ENCODE assay signal across 17 cellular contexts in genomic region chr15:42092666-42093445, GRCh38. TPM values are rescaled to one million over a fixed set of nuclear protein-coding genes. Genes with fewer than 3 reads are reported as not detected.
A peak's percentile ranks its signal among the peaks of the same experiment; 100 is the strongest.
DNase-seq lines count a peak whose midpoint lies in the region; ATAC-seq and TF ChIP-seq lines count a peak whose summit lies in the region.
"Had no signal": no experiment of that assay in that cellular context is flagged by ENCODE, and none has a peak within 500 bp of the region (broad histone marks: within the 10 kb centered on the region; RNA-seq: fewer than 3 reads in every experiment).

No MANE protein-coding gene starts in this region.

- no peaks in the 10 kb centered on the region for H3K9me2 ChIP-seq in SK-N-SH

- H3K27ac Mint-ChIP-seq in endodermal cell: peak overlapping the region; percentile 79
- H3K27ac Mint-ChIP-seq: activated naive CD4-positive, alpha-beta T cell treated with anti-CD3 and anti-CD28 coated beads, Interleukin-2, amount 10 ng/mL, durations not matched to agents 7 days and 5 days had no signal

- 90% methylated on average over 5 of the region's 18 CpGs for WGBS in SK-N-SH (ENCODE audit: low lambda C conversion rate)
- WGBS in endodermal cell (ENCODE audit: insufficient coverage in 1 of 2, insufficient read length in 1 of 2), 2 experiments: 81 to 87% methylated on average over 13 to 18 of the region's 18 CpGs
- 47 to 81% methylated on average over 3 to 11 of the region's 18 CpGs for WGBS in thyroid gland, 2 donors

- POLR2A ChIA-PET in SK-N-SH (lab: Yijun Ruan, JAX): no interaction called here

- no peak overlapping the region for H3K4me3 Mint-ChIP-seq in endodermal cell
- H3K4me3 Mint-ChIP-seq: activated naive CD4-positive, alpha-beta T cell treated with anti-CD3 and anti-CD28 coated beads, Interleukin-2, amount 10 ng/mL, durations not matched to agents 7 days and 5 days had no signal

- H2AFZ ChIP-seq in SK-N-SH (ENCODE audit: low read depth): no peak overlapping the region

- H3K79me2 ChIP-seq in SK-N-SH (ENCODE audit: insufficient read depth): no peaks in the 10 kb centered on the region

- no peaks in the 10 kb centered on the region; the same call in 1 of the 2 replicates for H3K27me3 ChIP-seq in SK-N-SH (ENCODE audit: insufficient read depth)
- no peaks in the 10 kb centered on the region for H3K27me3 ChIP-seq in endodermal cell (ENCODE audit: control insufficient read depth, insufficient read depth, low read length, poor library complexity, severe bottlenecking)
- H3K27me3 ChIP-seq in thyroid gland: no peaks in the 10 kb centered on the region

- peak; percentile 36 for ATAC-seq in SK-N-SH treated with all-trans-retinoic acid at 6 μM for 48 hours
- ATAC-seq in left lobe of liver: peak; percentile 65

- H3K36me3 ChIP-seq in SK-N-SH (replicated peaks in 1 of 2; ENCODE audit: control insufficient read depth in 1 of 2, insufficient read depth in 2 of 2, low read length in 1 of 2) (no peaks in the 10 kb centered on the region), endodermal cell (ENCODE audit: control insufficient read depth, insufficient read depth, low read length) (no peaks in the 10 kb centered on the region), thyroid gland (no peaks in the 10 kb centered on the region)

- no peaks in the 10 kb centered on the region for H3K9me3 Mint-ChIP-seq in endodermal cell
- H3K9me3 Mint-ChIP-seq: activated naive CD4-positive, alpha-beta T cell treated with anti-CD3 and anti-CD28 coated beads, Interleukin-2, amount 10 ng/mL, durations not matched to agents 7 days and 5 days had no signal

- H3K9ac ChIP-seq in SK-N-SH: no peak overlapping the region
- H3K9ac ChIP-seq in endodermal cell (ENCODE audit: extremely low read depth, low read length, poor library complexity, severe bottlenecking): no peak overlapping the region

- no peaks in the 10 kb centered on the region for H3K9me3 ChIP-seq in SK-N-SH
- H3K9me3 ChIP-seq in endodermal cell (ENCODE audit: control insufficient read depth, low read length): no peaks in the 10 kb centered on the region
- no peaks in the 10 kb centered on the region for H3K9me3 ChIP-seq in thyroid gland

- TF ChIP-seq CTCF in SK-N-SH (IDR thresholded peaks at IDR 0.05) (no peak), endodermal cell (conservative IDR thresholded peaks at IDR 0.05) (no peak), thyroid gland (IDR thresholded peaks at IDR 0.05) (no peak)

- no peaks in the 10 kb centered on the region for H3K27me3 Mint-ChIP-seq in endodermal cell (ENCODE audit: insufficient read depth)

- H3K4me1 ChIP-seq in SK-N-SH (ENCODE audit: control insufficient read depth in 1 of 2, insufficient read depth in 2 of 2, low read depth in 1 of 2, low read length in 1 of 2) (peaks cover 8 to 14% of the 10 kb centered on the region in 2 experiments; a peak in 3 of 4 replicates), endodermal cell (ENCODE audit: control insufficient read depth, insufficient read depth, low read length) (peaks cover 5% of the 10 kb centered on the region), thyroid gland (peaks cover 0 to 3% of the 10 kb centered on the region in 2 donors)

- no peaks in the 10 kb centered on the region for H4K20me1 ChIP-seq in SK-N-SH (ENCODE audit: insufficient read depth)

- H3K36me3 Mint-ChIP-seq in endodermal cell (ENCODE audit: low read depth): no peaks in the 10 kb centered on the region
- H3K36me3 Mint-ChIP-seq: activated naive CD4-positive, alpha-beta T cell treated with anti-CD3 and anti-CD28 coated beads, Interleukin-2, amount 10 ng/mL, durations not matched to agents 7 days and 5 days had no signal

- no peaks in the 10 kb centered on the region for H3F3A ChIP-seq in SK-N-SH (replicated peaks; ENCODE audit: insufficient read depth)

- DNase-seq in SK-N-SH (no peak), endodermal cell (peak; percentile 68), left lobe of liver (ENCODE audit: low spot score) (no peak), thyroid gland (peak; percentile 45 to 61), NCI-H1105 (lab: John Stamatoyannopoulos, UW) (no peak), NCI-H2227 treated with DMSO at 0.1 percent for 48 hours (lab: John Stamatoyannopoulos, UW) (no peak)
- DNase-seq in activated CD4-positive, alpha-beta T cell treated with anti-CD3 and anti-CD28 coated beads for 4 hours: no peak
- DNase-seq: activated CD8-positive, alpha-beta memory T cell treated with anti-CD3 and anti-CD28 coated beads, Interleukin-2, amount 50 U/mL, for 48 hours; activated naive CD4-positive, alpha-beta T cell treated with anti-CD3 and anti-CD28 coated beads, Interleukin-2, amount 10 ng/mL, durations not matched to agents 7 days and 5 days; GDM1; NCI-H1436; NCI-H510A; OCI-M1; T-helper 1 cell had no signal

- peaks cover 11% of the 10 kb centered on the region for H3K4me1 Mint-ChIP-seq in endodermal cell
- H3K4me1 Mint-ChIP-seq: activated naive CD4-positive, alpha-beta T cell treated with anti-CD3 and anti-CD28 coated beads, Interleukin-2, amount 10 ng/mL, durations not matched to agents 7 days and 5 days had no signal

- no peak overlapping the region for H3K27ac ChIP-seq in SK-N-SH (ENCODE audit: low read depth in 2 of 2, low read length in 1 of 2)
- H3K27ac ChIP-seq in endodermal cell (ENCODE audit: low read depth, low read length): no peak overlapping the region
- H3K27ac ChIP-seq in thyroid gland: no peak overlapping the region
- H3K27ac ChIP-seq: 22Rv1 had no signal

- H3K4me3 ChIP-seq in SK-N-SH (ENCODE audit: low read depth in 2 of 2, low read length in 1 of 2): no peak overlapping the region
- H3K4me3 ChIP-seq in endodermal cell (ENCODE audit: low read length): no peak overlapping the region
- H3K4me3 ChIP-seq in thyroid gland (replicated peaks in 1 of 3): no peak overlapping the region

- no peak for TF ChIP-seq RAD21 in SK-N-SH (IDR thresholded peaks at IDR 0.05; ENCODE audit: low read length)

- no peak for TF ChIP-seq POLR2A in thyroid gland (IDR thresholded peaks at IDR 0.05)

- no peak overlapping the region for H3K4me2 ChIP-seq in SK-N-SH

- intact Hi-C loops in thyroid gland (cut with DNase I): no loop called here

- TF ChIP-seq EP300 in SK-N-SH (IDR thresholded peaks at IDR 0.05; ENCODE audit: borderline replicate concordance in 1 of 2, low read depth in 1 of 2, low read length in 1 of 2): no peak

- CTCF ChIA-PET in SK-N-SH (lab: Yijun Ruan, JAX): interaction anchor here (0.6 to 6.1 kb wide), 8 partner anchors 9 to 104 kb away, joined by 3 to 48 read pairs (median 4); no protein-coding TSS in a partner anchor

TF ChIP-seq in SK-N-SH treated with all-trans-retinoic acid at 6 μM for 48 hours, 23 proteins besides CTCF, POLR2A, EP300 and RAD21 (continues in another document):
- TF ChIP-seq CREB5 (CRISPR knock-in tag; IDR thresholded peaks at IDR 0.05; ENCODE audit: low read depth) (no peak), BACH2 (CRISPR knock-in tag; IDR thresholded peaks at IDR 0.05; ENCODE audit: borderline replicate concordance) (no peak), ISL1 (CRISPR knock-in tag; IDR thresholded peaks at IDR 0.05) (no peak), GLIS3 (CRISPR knock-in tag; IDR thresholded peaks at IDR 0.05) (no peak), ZNF70 (CRISPR knock-in tag; IDR thresholded peaks at IDR 0.05) (no peak), TCF4 (CRISPR knock-in tag; IDR thresholded peaks at IDR 0.05; ENCODE audit: borderline replicate concordance) (no peak), TOX (CRISPR knock-in tag; IDR thresholded peaks at IDR 0.05; ENCODE audit: borderline replicate concordance) (no peak)

TF ChIP-seq in SK-N-SH, 30 proteins besides CTCF, POLR2A, EP300 and RAD21:
- TF ChIP-seq TAF1 (IDR thresholded peaks at IDR 0.05; ENCODE audit: borderline replicate concordance, low read depth, low read length): no peak
- TF ChIP-seq GABPA (IDR thresholded peaks at IDR 0.05; ENCODE audit: low read depth): no peak
- no peak for TF ChIP-seq RCOR1 (IDR thresholded peaks at IDR 0.05; ENCODE audit: low read length)
- no peak for TF ChIP-seq GATA2 (CRISPR knock-in tag; IDR thresholded peaks at IDR 0.05)
- no peak for TF ChIP-seq SIN3A (IDR thresholded peaks at IDR 0.05; ENCODE audit: borderline replicate concordance, low read depth, low read length)

RNA-seq across cellular contexts. Expression of gene PLA2G4D, which starts 1.5 kb away (rescaled TPM):
- not detected in 2 replicates for polyA plus RNA-seq in SK-N-SH (2012; rRNA removed)
- not detected in 2 replicates for polyA plus RNA-seq in SK-N-SH (2012; cell fraction: cytosol; rRNA removed)
- polyA plus RNA-seq in SK-N-SH (2012; cell fraction: nucleus; rRNA removed): not detected in 2 replicates
- not detected for total RNA-seq in endodermal cell
- not detected for polyA plus RNA-seq in endodermal cell (2013, experiment 1 of 2)
- not detected for polyA plus RNA-seq in endodermal cell (2013, experiment 2 of 2)
- total RNA-seq in left lobe of liver: not detected
- total RNA-seq in thyroid gland: not detected
- total RNA-seq: renal cortical epithelial cell had no signal

Comparison
In these comparisons a context has a peak if more than half of its experiments do, and no peak if none do; other contexts are left out.
1. DNase-seq: peak in endodermal cell (single experiment) and thyroid gland (2 of 2); none in SK-N-SH (single experiment), left lobe of liver (single experiment), activated CD4-positive, alpha-beta T cell treated with anti-CD3 and anti-CD28 coated beads for 4 hours (0 of 2), NCI-H1105 (single experiment) and NCI-H2227 treated with DMSO at 0.1 percent for 48 hours (single experiment).